In the genomic region with DNA sequence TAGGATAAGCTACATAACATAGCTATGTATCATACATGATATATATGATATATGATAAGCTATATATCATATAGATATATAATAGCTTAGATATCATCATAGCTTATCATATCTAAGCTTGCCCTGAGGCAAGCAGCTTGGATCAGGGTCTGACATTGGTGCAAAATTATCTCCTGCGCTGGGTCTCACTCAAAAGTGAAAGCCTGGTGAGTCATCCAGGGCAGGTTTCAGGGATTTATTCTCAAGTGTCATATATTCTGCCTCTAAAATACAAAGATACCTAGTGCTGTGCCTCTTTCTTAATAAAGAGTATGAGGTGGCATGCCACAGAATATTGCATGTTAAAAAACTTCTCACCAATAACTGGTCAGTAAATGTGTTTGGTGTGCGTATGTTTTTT, we compare ENCODE assay signal across 24 cellular contexts.
"Had no signal": no experiment of that assay in that cellular context is flagged by ENCODE, and none has a peak within 500 bp of the region (broad histone marks: within the 10 kb centered on the region; RNA-seq: fewer than 3 reads in every experiment).

No MANE protein-coding gene starts in this region.

- H3K27ac ChIP-seq: colonic mucosa, coronary artery, dorsolateral prefrontal cortex, epithelial cell of prostate, esophagus muscularis mucosa, esophagus squamous epithelium, gastrocnemius medialis, gastroesophageal sphincter, heart left ventricle, heart right ventricle, hepatocyte had no signal

- H3K4me1 ChIP-seq: colonic mucosa, esophagus muscularis mucosa, esophagus squamous epithelium, gastrocnemius medialis, gastroesophageal sphincter, heart left ventricle, heart right ventricle had no signal

- H3K36me3 ChIP-seq: colonic mucosa, esophagus muscularis mucosa, esophagus squamous epithelium, gastrocnemius medialis, gastroesophageal sphincter, heart left ventricle, heart right ventricle had no signal

- H3K9me3 ChIP-seq: colonic mucosa, esophagus muscularis mucosa, esophagus squamous epithelium, gastrocnemius medialis, gastroesophageal sphincter, heart left ventricle, heart right ventricle had no signal

- H2AFZ ChIP-seq: hepatocyte had no signal

- ATAC-seq: effector memory CD8-positive, alpha-beta T cell; esophagus mucosa; gastrocnemius medialis; gastroesophageal sphincter; heart left ventricle; heart right ventricle had no signal

- H3K27me3 ChIP-seq: colonic mucosa, dorsolateral prefrontal cortex, esophagus muscularis mucosa, esophagus squamous epithelium, gastrocnemius medialis, gastroesophageal sphincter, heart left ventricle, heart right ventricle, hepatocyte had no signal

- H3K79me2 ChIP-seq: hepatocyte had no signal

- H3K4me3 ChIP-seq: colonic mucosa, coronary artery, dorsolateral prefrontal cortex, esophagus muscularis mucosa, esophagus squamous epithelium, gastrocnemius medialis, gastroesophageal sphincter, heart left ventricle, heart right ventricle, hepatocyte had no signal

- H3K4me2 ChIP-seq: hepatocyte had no signal

- DNase-seq: colonic mucosa; cortex of kidney; dermis blood vessel endothelial cell; dorsolateral prefrontal cortex; effector CD4-positive, alpha-beta T cell; effector CD8-positive, alpha-beta T cell; effector memory CD4-positive, alpha-beta T cell; effector memory CD8-positive, alpha-beta T cell; endodermal cell; erythroblast; esophagus squamous epithelium; foreskin fibroblast; foreskin melanocyte; gastrocnemius medialis; glutamatergic neuron; head of caudate nucleus; heart left ventricle; heart right ventricle had no signal
